In the genomic region with DNA sequence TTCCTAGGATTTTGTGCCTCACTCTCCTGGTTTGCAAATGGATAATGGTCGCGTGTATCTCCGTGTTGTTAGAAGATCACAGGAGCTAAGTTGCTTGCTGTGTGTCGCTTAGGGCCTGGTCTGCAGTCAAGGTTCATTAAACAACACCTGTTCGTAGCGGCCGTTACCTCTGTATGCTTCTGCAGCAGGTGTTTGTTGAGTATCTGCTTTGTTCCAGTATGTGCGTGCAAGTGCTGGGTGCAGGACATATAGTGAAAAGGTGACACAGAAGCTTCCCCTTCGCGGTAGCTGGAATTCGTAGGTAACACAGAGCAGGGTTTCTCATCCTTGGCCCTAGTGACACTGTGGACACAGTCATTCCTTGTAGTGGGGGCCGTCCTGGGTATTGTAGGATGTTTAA, we compare ENCODE assay signal across 22 cellular contexts. TPM values are rescaled to one million over a fixed set of nuclear protein-coding genes. Genes with fewer than 3 reads are reported as not detected.
DNase-seq lines count a peak whose midpoint lies in the region; ATAC-seq, FAIRE-seq and TF ChIP-seq lines count a peak whose summit lies in the region.
"Had no signal": no experiment of that assay in that cellular context is flagged by ENCODE, and none has a peak within 500 bp of the region (broad histone marks: within the 10 kb centered on the region; RNA-seq: fewer than 3 reads in every experiment).

No MANE protein-coding gene starts in this region.

- RAD21 ChIA-PET in GM12878 (lab: Charles Lee; ENCODE audit: unreplicated experiment): interaction anchor here (0.6 kb wide), 1 partner anchor 45 kb away, joined by 3 read pairs; no protein-coding TSS in a partner anchor

- no peak for TF ChIP-seq CTCF in GM12878 (IDR thresholded peaks at IDR 0.05 in 2 of 3, conservative IDR thresholded peaks at IDR 0.05 in 1 of 3; ENCODE audit: control insufficient read depth in 2 of 3, extremely low read depth in 1 of 3, insufficient read depth in 1 of 3, low read depth in 3 of 3, low read length in 3 of 3)

- no peak overlapping the region for H2AFZ ChIP-seq in GM12878 (ENCODE audit: control insufficient read depth, low read depth, low read length)

- ATAC-seq in GM12878 (no peak), HG02885 (IDR thresholded peaks at IDR 0.05; ENCODE audit: poor library complexity, unreplicated experiment) (no peak)
- ATAC-seq: effector memory CD8-positive, alpha-beta T cell; heart left ventricle; K562; left ventricle myocardium superior; right lobe of liver; stimulated activated naive CD8-positive, alpha-beta T cell treated with anti-CD3 and anti-CD28 coated beads, Interleukin-15, Interleukin-2, amounts not matched to agents 100 U/mL and 50 U/mL, for 24 hours had no signal

- peaks cover 10% of the 10 kb centered on the region for H3K4me1 ChIP-seq in GM12878 (ENCODE audit: control insufficient read depth, insufficient read depth, low read length)

- no peak for TF ChIP-seq POLR2A in GM12878 (IDR thresholded peaks at IDR 0.05; ENCODE audit: low read depth, low read length)

- 52% methylated on average over 12 of the region's 12 CpGs for WGBS in GM12878 (ENCODE audit: insufficient coverage, insufficient replicate concordance, low lambda C conversion rate, missing lambda C conversion rate)

- no peaks in the 10 kb centered on the region for H3K27me3 ChIP-seq in GM12878 (replicated peaks in 1 of 2; ENCODE audit: control insufficient read depth in 2 of 2, insufficient read depth in 2 of 2, low read length in 1 of 2)
- H3K27me3 ChIP-seq: heart left ventricle, right lobe of liver had no signal

- no TSS peak for BruUV-seq in GM12878 (replicated peaks; lab: Mats Ljungman, UMichigan)

- H3K9ac ChIP-seq in GM12878 (ENCODE audit: control insufficient read depth, insufficient read depth, low read length): no peak overlapping the region

- H4K20me1 ChIP-seq in GM12878 (ENCODE audit: control insufficient read depth, insufficient read depth): peaks cover 3% of the 10 kb centered on the region

- peak overlapping the region; percentile 42 for H3K4me2 ChIP-seq in GM12878 (ENCODE audit: control insufficient read depth, insufficient read depth)

- H3K9me3 ChIP-seq in GM12878 (replicated peaks; ENCODE audit: control insufficient read depth, insufficient read depth, low read length): no peaks in the 10 kb centered on the region
- H3K9me3 ChIP-seq: heart left ventricle, right lobe of liver had no signal

- SMC1A ChIA-PET in GM12878 (lab: Charles Lee; ENCODE audit: uncharacterized antibody, unreplicated experiment): no interaction called here

- DNase-seq in DMS53 (lab: John Stamatoyannopoulos, UW) (peak; percentile 97), NCI-H128 (lab: John Stamatoyannopoulos, UW; ENCODE audit: unreplicated experiment) (peak; percentile 60), NCI-H2196 treated with DMSO at 0.1 percent for 48 hours (lab: John Stamatoyannopoulos, UW; ENCODE audit: unreplicated experiment) (peak; percentile 48), GM12878 (ENCODE audit: low read depth, low spot score) (no peak), posterior vena cava (ENCODE audit: low spot score) (no peak), HuH-7 (ENCODE audit: low spot score) (no peak)
- DNase-seq in activated T-cell treated with anti-CD3 and anti-CD28 coated beads, Interleukin-2, amount 50 U/mL, for 1 hour: no peak
- DNase-seq: activated naive CD4-positive, alpha-beta T cell treated with Interleukin-2 at 50 U/mL for 16 hours; DND-41; effector memory CD8-positive, alpha-beta T cell; heart left ventricle; immature natural killer cell; left ventricle myocardium superior; right lobe of liver; stimulated activated naive CD8-positive, alpha-beta T cell treated with anti-CD3 and anti-CD28 coated beads, Interleukin-15, Interleukin-2, amounts not matched to agents 100 U/mL and 50 U/mL, for 24 hours; T-helper 1 cell; trophoblast cell had no signal

- 0 out of 2 replicates have a peak overlapping the region, but pooled peaks have one; percentile 19 for H3K27ac ChIP-seq in GM12878 (ENCODE audit: control insufficient read depth, insufficient read depth)
- H3K27ac ChIP-seq: heart left ventricle, HL-60, right lobe of liver had no signal

- TF ChIP-seq EP300 in GM12878 (IDR thresholded peaks at IDR 0.05; ENCODE audit: borderline replicate concordance in 1 of 2, control insufficient read depth in 1 of 2, low read depth in 2 of 2, low read length in 2 of 2): no peak

- H3K79me2 ChIP-seq in GM12878 (ENCODE audit: control insufficient read depth, insufficient read depth, low read length): peaks cover 26% of the 10 kb centered on the region

- CTCF ChIA-PET in GM12878 (lab: Yijun Ruan, JAX): no interaction called here

- in situ Hi-C loops in GM12878 (cut with MboI): no loop called here

- POLR2A ChIA-PET in GM12878 (lab: Charles Lee): interaction anchor here (0.6 kb wide), 1 partner anchor 92 kb away, joined by 5 read pairs; no protein-coding TSS in a partner anchor

- no peak for FAIRE-seq in GM12878 (lab: Jason Lieb, UNC)
- FAIRE-seq: astrocyte, H54, K562 had no signal

- H3K4me3 ChIP-seq in GM12878: no peak overlapping the region
- H3K4me3 ChIP-seq: heart left ventricle, K562, right lobe of liver had no signal

- peaks cover 3 to 18% of the 10 kb centered on the region in 2 experiments for H3K36me3 ChIP-seq in GM12878 (ENCODE audit: control insufficient read depth in 2 of 2, insufficient read depth in 2 of 2, low read length in 1 of 2)

- TF ChIP-seq RAD21 in GM12878 (IDR thresholded peaks at IDR 0.05; ENCODE audit: insufficient read depth, low read depth, low read length): no peak

- intact Hi-C loops in GM12878 (cut with micrococcal nuclease; ENCODE audit: unreplicated experiment) (no loop called here), posterior vena cava (cut with DNase I) (loop anchor here in 1 of 2 donors (10.0 kb wide), 1 partner anchor 1211 kb away; the partner anchor contains the start of gene KLK12)

RNA-seq across cellular contexts. Expression of gene MED25, which starts 5.4 kb away (rescaled TPM):
- total RNA-seq in GM12878 (2013; cell fraction: nucleolus; rRNA removed): 48.8 and 55.5 TPM in 2 replicates
- total RNA-seq in GM12878 (2014; rRNA removed) (12.8 and 15.6 TPM in 2 replicates), GM12878 (2014; rRNA removed; fragmentation: Illumina TruSeq; extraction: Trizol) (8.0 and 8.2 TPM in 2 replicates), GM12878 (2021) (49.5 and 53.9 TPM in 2 replicates), posterior vena cava (10 to 100 TPM; 25.6 to 25.9 TPM)
- polyA plus RNA-seq in GM12878 (2011; ENCODE audit: low read depth): 23.8 TPM
- polyA plus RNA-seq in GM12878 (2011; rRNA removed) (12.6 and 15.5 TPM in 2 replicates), GM12878 (2014; fragmentation: Illumina TruSeq; extraction: Trizol) (14.3 and 32.4 TPM in 2 replicates), GM12878 (2014; fragmentation: Nextera tagmentation; extraction: Ambion mirVana) (1 to 10 TPM; 3.5 to 5.2 TPM), GM12878 (2014; rRNA removed) (24.5 and 34.4 TPM in 2 replicates), GM12878 (2016; fragmentation: Nextera tagmentation; extraction: Ambion mirVana) (10 to 100 TPM; 18.7 to 20.7 TPM)
- polyA plus RNA-seq in GM12878 (2011; cell fraction: cytosol; rRNA removed): 14.4 and 17.5 TPM in 2 replicates
- polyA plus RNA-seq in GM12878 (2011; cell fraction: nucleus; rRNA removed): 104 and 107 TPM in 2 replicates
- polyA plus RNA-seq in GM12878 (2012): 37.8 and 50.2 TPM in 2 replicates
- 27.4 and 44.8 TPM in 2 replicates for polyA minus RNA-seq in GM12878 (2011; rRNA and poly(A)+ RNA removed)
- 18.2 and 19.9 TPM in 2 replicates for polyA minus RNA-seq in GM12878 (2011; cell fraction: cytosol; rRNA and poly(A)+ RNA removed)
- polyA minus RNA-seq in GM12878 (2011; cell fraction: nucleus; rRNA and poly(A)+ RNA removed): 28.3 and 50.0 TPM in 2 replicates

RNA-seq across cellular contexts. Expression of gene FUZ, which starts 10.4 kb away (rescaled TPM):
- 8.9 and 9.1 TPM in 2 replicates for total RNA-seq in GM12878 (2013; cell fraction: nucleolus; rRNA removed)
- 10.8 and 11.2 TPM in 2 replicates for total RNA-seq in GM12878 (2014; rRNA removed)
- 5.0 and 6.0 TPM in 2 replicates for total RNA-seq in GM12878 (2014; rRNA removed; fragmentation: Illumina TruSeq; extraction: Trizol)
- 10.4 and 11.5 TPM in 2 replicates for total RNA-seq in GM12878 (2021)
- polyA plus RNA-seq in GM12878 (2011; ENCODE audit: low read depth): 7.5 TPM
- 8.3 and 8.5 TPM in 2 replicates for polyA plus RNA-seq in GM12878 (2011; rRNA removed)
- 8.5 and 12.6 TPM in 2 replicates for polyA plus RNA-seq in GM12878 (2011; cell fraction: cytosol; rRNA removed)
- polyA plus RNA-seq in GM12878 (2011; cell fraction: nucleus; rRNA removed): 21.0 and 21.7 TPM in 2 replicates
- 9.1 and 10.3 TPM in 2 replicates for polyA plus RNA-seq in GM12878 (2012)
- 4.8 and 5.1 TPM in 2 replicates for polyA plus RNA-seq in GM12878 (2014; fragmentation: Illumina TruSeq; extraction: Trizol)
- polyA plus RNA-seq in GM12878 (2014; fragmentation: Nextera tagmentation; extraction: Ambion mirVana): under 1 TPM; 0.18 to 0.38 TPM
- 9.0 and 11.0 TPM in 2 replicates for polyA plus RNA-seq in GM12878 (2014; rRNA removed)
- polyA plus RNA-seq in GM12878 (2016; fragmentation: Nextera tagmentation; extraction: Ambion mirVana): 10 to 100 TPM in 1 of 2 experiments, 1 to 10 TPM in 1; 9.3 to 10.4 TPM
- polyA minus RNA-seq in GM12878 (2011; rRNA and poly(A)+ RNA removed): 5.0 and 7.3 TPM in 2 replicates
- polyA minus RNA-seq in GM12878 (2011; cell fraction: cytosol; rRNA and poly(A)+ RNA removed): 4.6 and 7.5 TPM in 2 replicates
- polyA minus RNA-seq in GM12878 (2011; cell fraction: nucleus; rRNA and poly(A)+ RNA removed): 3.4 and 4.5 TPM in 2 replicates
- total RNA-seq in posterior vena cava: 10 to 100 TPM in 1 of 2 donors, 1 to 10 TPM in 1; 6.9 to 12.2 TPM

RNA-seq across cellular contexts. Expression of gene PTOV1, which starts 27.5 kb away (rescaled TPM):
- total RNA-seq in GM12878 (2013; cell fraction: nucleolus; rRNA removed): 58.2 and 66.1 TPM in 2 replicates
- total RNA-seq in GM12878 (2014; rRNA removed) (28.7 and 36.6 TPM in 2 replicates), GM12878 (2014; rRNA removed; fragmentation: Illumina TruSeq; extraction: Trizol) (17.8 and 18.1 TPM in 2 replicates), GM12878 (2021) (76.7 and 83.5 TPM in 2 replicates), posterior vena cava (10 to 100 TPM; 78.7 to 95.2 TPM)
- polyA plus RNA-seq in GM12878 (2011; ENCODE audit: low read depth): 30.2 TPM
- polyA plus RNA-seq in GM12878 (2011; rRNA removed) (13.2 and 23.4 TPM in 2 replicates), GM12878 (2014; fragmentation: Illumina TruSeq; extraction: Trizol) (3.6 and 21.2 TPM in 2 replicates), GM12878 (2014; fragmentation: Nextera tagmentation; extraction: Ambion mirVana) (10 to 100 TPM in 1 of 2 experiments, 1 to 10 TPM in 1; 3.2 to 10.6 TPM), GM12878 (2014; rRNA removed) (38.1 and 41.5 TPM in 2 replicates), GM12878 (2016; fragmentation: Nextera tagmentation; extraction: Ambion mirVana) (10 to 100 TPM; 14.8 to 45.0 TPM)
- 27.6 and 37.3 TPM in 2 replicates for polyA plus RNA-seq in GM12878 (2011; cell fraction: cytosol; rRNA removed)
- 211 and 220 TPM in 2 replicates for polyA plus RNA-seq in GM12878 (2011; cell fraction: nucleus; rRNA removed)
- 65.8 and 71.6 TPM in 2 replicates for polyA plus RNA-seq in GM12878 (2012)
- 23.6 and 59.2 TPM in 2 replicates for polyA minus RNA-seq in GM12878 (2011; rRNA and poly(A)+ RNA removed)
- 23.4 and 35.5 TPM in 2 replicates for polyA minus RNA-seq in GM12878 (2011; cell fraction: cytosol; rRNA and poly(A)+ RNA removed)
- polyA minus RNA-seq in GM12878 (2011; cell fraction: nucleus; rRNA and poly(A)+ RNA removed): 46.5 and 68.3 TPM in 2 replicates

RNA-seq across cellular contexts. Expression of gene PNKP, which starts 43.9 kb away (rescaled TPM):
- total RNA-seq in GM12878 (2013; cell fraction: nucleolus; rRNA removed): 72.0 and 74.7 TPM in 2 replicates
- 42.3 and 55.5 TPM in 2 replicates for total RNA-seq in GM12878 (2014; rRNA removed)
- 19.3 and 20.2 TPM in 2 replicates for total RNA-seq in GM12878 (2014; rRNA removed; fragmentation: Illumina TruSeq; extraction: Trizol)
- total RNA-seq in GM12878 (2021): 61.4 and 82.3 TPM in 2 replicates
- 13.5 TPM for polyA plus RNA-seq in GM12878 (2011; ENCODE audit: low read depth)
- polyA plus RNA-seq in GM12878 (2011; rRNA removed): 9.2 and 14.6 TPM in 2 replicates
- polyA plus RNA-seq in GM12878 (2011; cell fraction: cytosol; rRNA removed): 12.5 and 23.5 TPM in 2 replicates
- polyA plus RNA-seq in GM12878 (2011; cell fraction: nucleus; rRNA removed): 123 and 193 TPM in 2 replicates
- polyA plus RNA-seq in GM12878 (2012): 31.3 and 48.0 TPM in 2 replicates
- polyA plus RNA-seq in GM12878 (2014; fragmentation: Illumina TruSeq; extraction: Trizol): 15.1 and 20.3 TPM in 2 replicates
- polyA plus RNA-seq in GM12878 (2014; fragmentation: Nextera tagmentation; extraction: Ambion mirVana): 1 to 10 TPM; 2.9 to 4.0 TPM
- polyA plus RNA-seq in GM12878 (2014; rRNA removed): 73.5 and 77.2 TPM in 2 replicates
- polyA plus RNA-seq in GM12878 (2016; fragmentation: Nextera tagmentation; extraction: Ambion mirVana): 10 to 100 TPM; 46.2 to 47.4 TPM
- 9.7 and 14.6 TPM in 2 replicates for polyA minus RNA-seq in GM12878 (2011; rRNA and poly(A)+ RNA removed)
- polyA minus RNA-seq in GM12878 (2011; cell fraction: cytosol; rRNA and poly(A)+ RNA removed): 9.6 and 16.8 TPM in 2 replicates
- polyA minus RNA-seq in GM12878 (2011; cell fraction: nucleus; rRNA and poly(A)+ RNA removed): 27.8 and 56.3 TPM in 2 replicates
- 10 to 100 TPM; 40.5 to 43.4 TPM for total RNA-seq in posterior vena cava

RNA-seq across cellular contexts. Expression of gene AKT1S1, which starts 53.7 kb away (rescaled TPM):
- 16.5 and 17.4 TPM in 2 replicates for total RNA-seq in GM12878 (2013; cell fraction: nucleolus; rRNA removed)
- total RNA-seq in GM12878 (2014; rRNA removed) (7.7 and 9.3 TPM in 2 replicates), GM12878 (2014; rRNA removed; fragmentation: Illumina TruSeq; extraction: Trizol) (3.8 and 5.1 TPM in 2 replicates), GM12878 (2021) (20.9 and 21.4 TPM in 2 replicates), posterior vena cava (10 to 100 TPM; 26.5 to 28.9 TPM)
- polyA plus RNA-seq in GM12878 (2011; ENCODE audit: low read depth): 3.8 TPM
- polyA plus RNA-seq in GM12878 (2011; rRNA removed) (7.2 and 13.1 TPM in 2 replicates), GM12878 (2014; fragmentation: Illumina TruSeq; extraction: Trizol) (9.4 and 11.6 TPM in 2 replicates), GM12878 (2014; fragmentation: Nextera tagmentation; extraction: Ambion mirVana) (1 to 10 TPM in 1 of 2 experiments, under 1 TPM in 1; 0.43 to 1.2 TPM), GM12878 (2014; rRNA removed) (23.0 and 24.5 TPM in 2 replicates), GM12878 (2016; fragmentation: Nextera tagmentation; extraction: Ambion mirVana) (10 to 100 TPM; 13.4 to 15.4 TPM)
- polyA plus RNA-seq in GM12878 (2011; cell fraction: cytosol; rRNA removed): 19.6 and 24.1 TPM in 2 replicates
- 62.1 and 64.3 TPM in 2 replicates for polyA plus RNA-seq in GM12878 (2011; cell fraction: nucleus; rRNA removed)
- polyA plus RNA-seq in GM12878 (2012): 16.2 and 17.4 TPM in 2 replicates
- 6.1 and 9.8 TPM in 2 replicates for polyA minus RNA-seq in GM12878 (2011; rRNA and poly(A)+ RNA removed)
- polyA minus RNA-seq in GM12878 (2011; cell fraction: cytosol; rRNA and poly(A)+ RNA removed): 5.3 and 5.8 TPM in 2 replicates
- polyA minus RNA-seq in GM12878 (2011; cell fraction: nucleus; rRNA and poly(A)+ RNA removed): 14.9 and 24.9 TPM in 2 replicates

Comparison
In these comparisons a context has a peak if more than half of its experiments do, and no peak if none do; other contexts are left out.
1. DNase-seq: peak in DMS53 (single experiment), NCI-H128 (single experiment) and NCI-H2196 treated with DMSO at 0.1 percent for 48 hours (single experiment); none in GM12878 (single experiment), activated T-cell treated with anti-CD3 and anti-CD28 coated beads, Interleukin-2, amount 50 U/mL, for 1 hour (single experiment), posterior vena cava (single experiment) and HuH-7 (single experiment).